Comparison of ENCODE assay signal across 9 cellular contexts in genomic region chr4:83109480-83110221, GRCh38. TPM values are rescaled to one million over a fixed set of nuclear protein-coding genes. Genes with fewer than 3 reads are reported as not detected.
A peak's percentile ranks its signal among the peaks of the same experiment; 100 is the strongest.
DNase-seq lines count a peak whose midpoint lies in the region; ATAC-seq, FAIRE-seq and TF ChIP-seq lines count a peak whose summit lies in the region.
"Had no signal": no experiment of that assay in that cellular context is flagged by ENCODE, and none has a peak within 500 bp of the region (broad histone marks: within the 10 kb centered on the region; RNA-seq: fewer than 3 reads in every experiment).

No MANE protein-coding gene starts in this region.

- DNase-seq in CMK (ENCODE audit: low read depth) = peak; percentile 17
- peak; percentile 62 for DNase-seq in HK-2 (ENCODE audit: unreplicated experiment)
- DNase-seq in SJCRH30 = peak; percentile 80 to 84
- DNase-seq in astrocyte (ENCODE audit: low read depth) = no peak
- peak; percentile 34 for DNase-seq in stimulated activated CD4-positive, alpha-beta T cell treated with anti-CD3 and anti-CD28 coated beads, Interleukin-12 subunit alpha, Interleukin-12 subunit beta, amount 100 ng/mL, for 4 hours
- DNase-seq in RCC 7860 (ENCODE audit: low spot score) = no peak

- H3K36me3 Mint-ChIP-seq in astrocyte (ENCODE audit: low read depth, unreplicated experiment) = peaks cover 14% of the 10 kb centered on the region

- H3K27me3 ChIP-seq in SJCRH30 (no peaks in the 10 kb centered on the region), astrocyte (ENCODE audit: insufficient read depth, low read length) (no peaks in the 10 kb centered on the region)

- peak overlapping the region; percentile 88 for H3K4me2 ChIP-seq in astrocyte (ENCODE audit: low read length)

- H4K20me1 ChIP-seq in astrocyte (ENCODE audit: insufficient read depth, low read length) = no peaks in the 10 kb centered on the region

- H2AFZ ChIP-seq in astrocyte (ENCODE audit: low read depth, low read length) = peak overlapping the region; percentile 76

- H3K79me2 ChIP-seq in astrocyte (ENCODE audit: insufficient read depth, low read length) = no peaks in the 10 kb centered on the region

- peak overlapping the region; percentile 91 for H3K27ac Mint-ChIP-seq in astrocyte (ENCODE audit: unreplicated experiment)

- H3K36me3 ChIP-seq in SJCRH30 = no peaks in the 10 kb centered on the region
- no peaks in the 10 kb centered on the region for H3K36me3 ChIP-seq in astrocyte (ENCODE audit: insufficient read depth, low read length)

- H3K4me3 ChIP-seq in SJCRH30 (peak overlapping the region; percentile 66), astrocyte (ENCODE audit: insufficient read depth, low read depth, low read length) (peak overlapping the region; percentile 67), iPS-18c (ENCODE audit: insufficient read depth, low read depth, low read length) (peak overlapping the region; percentile 62)

- H3K4me1 Mint-ChIP-seq in astrocyte (ENCODE audit: low read depth, unreplicated experiment) = peaks cover 34% of the 10 kb centered on the region

- FAIRE-seq in astrocyte (lab: Jason Lieb, UNC) (no peak), RCC 7860 (lab: Jason Lieb, UNC) (no peak)
- FAIRE-seq: TTC549 had no signal

- peak overlapping the region; percentile 81 for H3K4me3 Mint-ChIP-seq in astrocyte (ENCODE audit: unreplicated experiment)

- H3K27ac ChIP-seq in SJCRH30 (peak overlapping the region; percentile 53), astrocyte (ENCODE audit: low read depth, low read length) (no peak overlapping the region)

- H3K27me3 Mint-ChIP-seq in astrocyte (ENCODE audit: low read depth, unreplicated experiment) = no peaks in the 10 kb centered on the region

- no peaks in the 10 kb centered on the region for H3K9me3 Mint-ChIP-seq in astrocyte (ENCODE audit: unreplicated experiment)

- peak overlapping the region; percentile 58 for H3K9ac ChIP-seq in astrocyte (ENCODE audit: low read length)

- peak; percentile 25 for ATAC-seq in GM19397 (IDR thresholded peaks at IDR 0.05; ENCODE audit: unreplicated experiment)

- H3K9me3 ChIP-seq in SJCRH30 (replicated peaks) (no peaks in the 10 kb centered on the region), astrocyte (ENCODE audit: insufficient read depth, low read depth, low read length) (no peaks in the 10 kb centered on the region), iPS-18c (ENCODE audit: control insufficient read depth, insufficient read depth, low read length) (no peaks in the 10 kb centered on the region)

- TF ChIP-seq CTCF in astrocyte (IDR thresholded peaks at IDR 0.05; ENCODE audit: insufficient read depth, low read depth, low read length) = no peak

- H3K4me1 ChIP-seq in SJCRH30 (peaks cover 14% of the 10 kb centered on the region), astrocyte (ENCODE audit: insufficient read depth, low read length) (peaks cover 4% of the 10 kb centered on the region)

RNA-seq across cellular contexts. Expression of gene PLAC8, which starts 4.9 kb away (rescaled TPM):
- 7.8 and 9.5 TPM in 2 replicates for total RNA-seq in SJCRH30 (2014; rRNA removed; shearing (Covaris generic))
- total RNA-seq in astrocyte = 19.5 and 27.8 TPM in 2 replicates

Comparison
In these comparisons a context has a peak if more than half of its experiments do, and no peak if none do; other contexts are left out.
1. DNase-seq: peak in CMK (single experiment), HK-2 (single experiment), SJCRH30 (2 of 2) and stimulated activated CD4-positive, alpha-beta T cell treated with anti-CD3 and anti-CD28 coated beads, Interleukin-12 subunit alpha, Interleukin-12 subunit beta, amount 100 ng/mL, for 4 hours (single experiment); none in astrocyte (single experiment) and RCC 7860 (single experiment).
2. Peak in every context shown above with its lines, with median percentiles within 50 percentile points of each other: H3K4me3 ChIP-seq.